27 cellular contexts compared by ENCODE assay signal in the genomic region with DNA sequence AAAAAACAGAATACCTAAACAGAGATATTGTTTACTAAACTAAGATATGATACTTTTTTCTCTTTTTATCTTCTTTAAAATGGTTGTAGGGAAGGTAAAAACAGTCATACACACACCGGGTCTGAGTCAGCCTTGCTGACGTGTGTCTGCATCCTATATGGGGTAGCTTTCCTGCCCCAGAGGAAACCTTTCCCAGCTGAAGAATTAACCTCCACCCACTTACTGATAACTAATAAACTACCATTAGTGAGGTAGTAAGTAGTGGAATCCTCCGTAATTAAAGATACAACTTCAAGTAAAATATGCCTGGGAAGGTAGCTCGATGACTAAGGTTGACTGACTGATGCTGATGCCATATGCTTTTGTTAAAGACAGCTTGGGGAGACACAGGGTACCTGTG.
DNase-seq lines count a peak whose midpoint lies in the region; ATAC-seq and TF ChIP-seq lines count a peak whose summit lies in the region.
"Had no signal": no experiment of that assay in that cellular context is flagged by ENCODE, and none has a peak within 500 bp of the region (broad histone marks: within the 10 kb centered on the region; RNA-seq: fewer than 3 reads in every experiment).

No MANE protein-coding gene starts in this region.

- peak; percentile 60 for DNase-seq in AG04450 (ENCODE audit: low read depth, low spot score)
- DNase-seq in SJSA1 (ENCODE audit: low read depth in 1 of 2, low spot score in 2 of 2), result peak in 1 of 2 experiments; percentile 15
- peak; percentile 61 to 96 for DNase-seq in dermis microvascular lymphatic vessel endothelial cell (ENCODE audit: low read depth in 2 of 2)
- DNase-seq in kidney epithelial cell (ENCODE audit: low read depth), result peak; percentile 18
- no peak for DNase-seq in DMS79 (lab: John Stamatoyannopoulos, UW)
- DNase-seq: activated CD4-positive, alpha-beta T cell treated with anti-CD3 and anti-CD28 coated beads, Interleukin-2, amount 50 U/mL, for 48 hours; activated CD8-positive, alpha-beta memory T cell treated with anti-CD3 and anti-CD28 coated beads, Interleukin-2, amount 50 U/mL, for 48 hours; activated naive CD4-positive, alpha-beta T cell treated with anti-CD3 and anti-CD28 coated beads, Interleukin-2, amount 10 ng/mL, durations not matched to agents 7 days and 5 days; amygdala; CD8-positive, alpha-beta memory T cell; central memory CD4-positive, alpha-beta T cell; dorsolateral prefrontal cortex; left cardiac atrium; mammary epithelial cell; NCI-H1417 treated with DMSO at 0.1 percent for 48 hours; NCI-H82; right lobe of liver; stimulated activated CD4-positive, alpha-beta T cell treated with anti-CD3 and anti-CD28 coated beads, Interleukin-15, amount 100 ng/mL, for 24 hours had no signal

- H3K4me3 ChIP-seq in AG04450 (ENCODE audit: low read depth, low read length), result no peak overlapping the region
- no peak overlapping the region for H3K4me3 ChIP-seq in SJSA1
- no peak overlapping the region for H3K4me3 ChIP-seq in kidney epithelial cell (ENCODE audit: low read depth, low read length)
- H3K4me3 ChIP-seq: dorsolateral prefrontal cortex, right lobe of liver, SK-N-MC, tibial nerve had no signal

- no peaks in the 10 kb centered on the region for H3K4me1 Mint-ChIP-seq in stimulated activated memory B cell treated with anti-CD40 and anti-IgM and Interleukin-4, amounts not matched to agents 10 μg/mL and 1 μg/mL and 100 μg/mL, for 72 hours
- H3K4me1 Mint-ChIP-seq: activated naive CD4-positive, alpha-beta T cell treated with anti-CD3 and anti-CD28 coated beads, Interleukin-2, amount 10 ng/mL, durations not matched to agents 7 days and 5 days; B cell; CD8-positive, alpha-beta memory T cell had no signal

- no peak overlapping the region for H3K4me3 Mint-ChIP-seq in stimulated activated memory B cell treated with anti-CD40 and anti-IgM and Interleukin-4, amounts not matched to agents 10 μg/mL and 1 μg/mL and 100 μg/mL, for 72 hours
- H3K4me3 Mint-ChIP-seq: activated naive CD4-positive, alpha-beta T cell treated with anti-CD3 and anti-CD28 coated beads, Interleukin-2, amount 10 ng/mL, durations not matched to agents 7 days and 5 days; B cell; CD8-positive, alpha-beta memory T cell; neural crest cell; T-helper 1 cell treated with Interleukin-12 subunit alpha and Interleukin-12 subunit beta and Interleukin-4 antibody, amounts not matched to agents 30 μg/mL and 1 μg/mL, for 36 hours had no signal

- H3K27ac ChIP-seq in AG04450 (ENCODE audit: low read depth, low read length), result peak overlapping the region; percentile 53
- peak overlapping the region; percentile 25 for H3K27ac ChIP-seq in SJSA1
- H3K27ac ChIP-seq: dorsolateral prefrontal cortex, right lobe of liver, SK-N-MC had no signal

- H3K9me3 Mint-ChIP-seq in stimulated activated memory B cell treated with anti-CD40 and anti-IgM and Interleukin-4, amounts not matched to agents 10 μg/mL and 1 μg/mL and 100 μg/mL, for 72 hours, result no peaks in the 10 kb centered on the region
- H3K9me3 Mint-ChIP-seq: activated naive CD4-positive, alpha-beta T cell treated with anti-CD3 and anti-CD28 coated beads, Interleukin-2, amount 10 ng/mL, durations not matched to agents 7 days and 5 days; CD8-positive, alpha-beta memory T cell; neural crest cell; T-helper 1 cell treated with Interleukin-12 subunit alpha and Interleukin-12 subunit beta and Interleukin-4 antibody, amounts not matched to agents 30 μg/mL and 1 μg/mL, for 36 hours had no signal

- no peak for TF ChIP-seq CTCF in AG04450 (IDR thresholded peaks at IDR 0.05; ENCODE audit: low read depth, low read length)
- no peak for TF ChIP-seq CTCF in kidney epithelial cell (IDR thresholded peaks at IDR 0.05; ENCODE audit: insufficient read depth, low read length, poor library complexity, severe bottlenecking)

- CTCF ChIA-PET in AG04450 (lab: Charles Lee), result interaction anchor here (1.0 kb wide), 1 partner anchor 38 kb away, joined by 3 read pairs; no protein-coding TSS in a partner anchor

- no peaks in the 10 kb centered on the region for H3K27me3 Mint-ChIP-seq in stimulated activated memory B cell treated with anti-CD40 and anti-IgM and Interleukin-4, amounts not matched to agents 10 μg/mL and 1 μg/mL and 100 μg/mL, for 72 hours
- H3K27me3 Mint-ChIP-seq: activated naive CD4-positive, alpha-beta T cell treated with anti-CD3 and anti-CD28 coated beads, Interleukin-2, amount 10 ng/mL, durations not matched to agents 7 days and 5 days had no signal

- no peaks in the 10 kb centered on the region for H3K27me3 ChIP-seq in AG04450 (ENCODE audit: control insufficient read depth, insufficient read depth, low read length)
- no peaks in the 10 kb centered on the region for H3K27me3 ChIP-seq in SJSA1 (replicated peaks)
- no peaks in the 10 kb centered on the region for H3K27me3 ChIP-seq in kidney epithelial cell (ENCODE audit: control insufficient read depth, insufficient read depth, low read length)
- H3K27me3 ChIP-seq: dorsolateral prefrontal cortex, right lobe of liver, tibial nerve had no signal

- no peaks in the 10 kb centered on the region for H3K36me3 Mint-ChIP-seq in stimulated activated memory B cell treated with anti-CD40 and anti-IgM and Interleukin-4, amounts not matched to agents 10 μg/mL and 1 μg/mL and 100 μg/mL, for 72 hours
- H3K36me3 Mint-ChIP-seq: activated naive CD4-positive, alpha-beta T cell treated with anti-CD3 and anti-CD28 coated beads, Interleukin-2, amount 10 ng/mL, durations not matched to agents 7 days and 5 days; CD8-positive, alpha-beta memory T cell had no signal

- H3K4me1 ChIP-seq in SJSA1 (replicated peaks), result peaks cover 15% of the 10 kb centered on the region
- H3K4me1 ChIP-seq: right lobe of liver had no signal

- peaks cover 5% of the 10 kb centered on the region; the same call in 1 of the 2 replicates for H3K9me3 ChIP-seq in AG04450 (ENCODE audit: control insufficient read depth, insufficient read depth, low read length)
- H3K9me3 ChIP-seq in SJSA1 (replicated peaks), result no peaks in the 10 kb centered on the region
- H3K9me3 ChIP-seq: right lobe of liver, tibial nerve had no signal

- H3K36me3 ChIP-seq in SJSA1 (no peaks in the 10 kb centered on the region; the same call in none of the 2 replicates), kidney epithelial cell (ENCODE audit: control insufficient read depth, insufficient read depth, low read length) (no peaks in the 10 kb centered on the region)
- H3K36me3 ChIP-seq: right lobe of liver had no signal

- ATAC-seq in GM18511 (IDR thresholded peaks at IDR 0.05; ENCODE audit: unreplicated experiment) (no peak), HG02678 (IDR thresholded peaks at IDR 0.05; ENCODE audit: unreplicated experiment) (no peak)
- ATAC-seq in stimulated activated memory B cell treated with anti-CD40 and anti-IgM and Interleukin-4, amounts not matched to agents 10 μg/mL and 1 μg/mL and 100 μg/mL, for 72 hours, result no peak
- ATAC-seq: activated CD4-positive, CD25-positive, alpha-beta regulatory T cell treated with anti-CD3 and anti-CD28 coated beads, Interleukin-2, amount 50 U/mL, for 24 hours; left cardiac atrium; right lobe of liver had no signal

- POLR2A ChIA-PET in AG04450 (lab: Yijun Ruan, JAX), result interaction anchor here (0.7 kb wide), 1 partner anchor 11 kb away, joined by 8 read pairs; no protein-coding TSS in a partner anchor

- H3K27ac Mint-ChIP-seq in stimulated activated memory B cell treated with anti-CD40 and anti-IgM and Interleukin-4, amounts not matched to agents 10 μg/mL and 1 μg/mL and 100 μg/mL, for 72 hours, result no peak overlapping the region
- H3K27ac Mint-ChIP-seq: activated naive CD4-positive, alpha-beta T cell treated with anti-CD3 and anti-CD28 coated beads, Interleukin-2, amount 10 ng/mL, durations not matched to agents 7 days and 5 days; B cell; CD8-positive, alpha-beta memory T cell; T-helper 1 cell treated with Interleukin-12 subunit alpha and Interleukin-12 subunit beta and Interleukin-4 antibody, amounts not matched to agents 30 μg/mL and 1 μg/mL, for 36 hours had no signal
